ENCODE assay signal across 15 cellular contexts in genomic region chr2:224843141-224843540, GRCh38.
A peak's percentile ranks its signal among the peaks of the same experiment; 100 is the strongest.
DNase-seq lines count a peak whose midpoint lies in the region; ATAC-seq and TF ChIP-seq lines count a peak whose summit lies in the region.
"Had no signal": no experiment of that assay in that cellular context is flagged by ENCODE, and none has a peak within 500 bp of the region (broad histone marks: within the 10 kb centered on the region; RNA-seq: fewer than 3 reads in every experiment).

No MANE protein-coding gene starts in this region.

- H3K4me3 Mint-ChIP-seq in CD4-positive, alpha-beta memory T cell: peak overlapping the region in 1 of 8 donors; percentile 49
- H3K4me3 Mint-ChIP-seq in activated CD8-positive, alpha-beta T cell treated with anti-CD3 and anti-CD28 coated beads, Interleukin-2, amount 10 ng/mL, durations not matched to agents 7 days and 5 days: no peak overlapping the region
- H3K4me3 Mint-ChIP-seq: immature natural killer cell had no signal

- H3K27me3 ChIP-seq in CD4-positive, alpha-beta memory T cell (ENCODE audit: insufficient read depth, low read length): no peaks in the 10 kb centered on the region
- H3K27me3 ChIP-seq in foreskin keratinocyte: no peaks in the 10 kb centered on the region
- no peaks in the 10 kb centered on the region for H3K27me3 ChIP-seq in WERI-Rb-1 (ENCODE audit: insufficient read depth, low read depth, severe bottlenecking)
- H3K27me3 ChIP-seq: BLaER1 treated with 17β-estradiol and CSF1 and Interleukin-3, amounts not matched to agents 10 nM and 100 nM; testis had no signal

- no peaks in the 10 kb centered on the region for H3K4me1 ChIP-seq in CD4-positive, alpha-beta memory T cell (ENCODE audit: insufficient read depth, low read length)
- H3K4me1 ChIP-seq in foreskin keratinocyte: peaks cover 3% of the 10 kb centered on the region
- H3K4me1 ChIP-seq: BLaER1 treated with 17β-estradiol and CSF1 and Interleukin-3, amounts not matched to agents 10 nM and 100 nM; testis had no signal

- no peak overlapping the region for H3K27ac ChIP-seq in CD4-positive, alpha-beta memory T cell (ENCODE audit: low read depth, low read length)
- H3K27ac ChIP-seq in foreskin keratinocyte: no peak overlapping the region
- no peak overlapping the region for H3K27ac ChIP-seq in WERI-Rb-1
- H3K27ac ChIP-seq: BLaER1 treated with 17β-estradiol and CSF1 and Interleukin-3, amounts not matched to agents 10 nM and 100 nM; epithelial cell of prostate; SK-N-MC; testis had no signal

- peaks cover 83 to 88% of the 10 kb centered on the region in 2 donors for H3K36me3 Mint-ChIP-seq in CD4-positive, alpha-beta memory T cell
- H3K36me3 Mint-ChIP-seq in activated CD8-positive, alpha-beta T cell treated with anti-CD3 and anti-CD28 coated beads, Interleukin-2, amount 10 ng/mL, durations not matched to agents 7 days and 5 days (ENCODE audit: low read depth): peaks cover 89% of the 10 kb centered on the region

- intact Hi-C loops in CD4-positive, alpha-beta memory T cell (cut with micrococcal nuclease): loop anchor here (2.0 kb wide), 1 partner anchor 26 kb away; no protein-coding TSS in a partner anchor

- H3K9me3 Mint-ChIP-seq in CD4-positive, alpha-beta memory T cell: peaks cover 0 to 6% (median 0%) of the 10 kb centered on the region in 8 donors
- H3K9me3 Mint-ChIP-seq in activated CD8-positive, alpha-beta T cell treated with anti-CD3 and anti-CD28 coated beads, Interleukin-2, amount 10 ng/mL, durations not matched to agents 7 days and 5 days (ENCODE audit: insufficient read depth): no peaks in the 10 kb centered on the region

- peaks cover 0 to 2% (median 0%) of the 10 kb centered on the region in 4 donors for H3K4me1 Mint-ChIP-seq in CD4-positive, alpha-beta memory T cell
- peaks cover 4% of the 10 kb centered on the region for H3K4me1 Mint-ChIP-seq in activated CD8-positive, alpha-beta T cell treated with anti-CD3 and anti-CD28 coated beads, Interleukin-2, amount 10 ng/mL, durations not matched to agents 7 days and 5 days (ENCODE audit: low read depth)
- H3K4me1 Mint-ChIP-seq: immature natural killer cell had no signal

- POLR2A ChIA-PET in CD4-positive, alpha-beta memory T cell (lab: Charles Lee; ENCODE audit: partially characterized antibody): interaction anchor here (1.3 kb wide), 1 partner anchor 199 kb away, joined by 3 read pairs; the partner anchor contains the start of gene DOCK10
- POLR2A ChIA-PET in activated CD8-positive, alpha-beta T cell treated with anti-CD3 and anti-CD28 coated beads, Interleukin-2, amount 10 ng/mL, durations not matched to agents 7 days and 5 days (lab: Charles Lee): no interaction called here

- H3K27ac Mint-ChIP-seq in CD4-positive, alpha-beta memory T cell: peak overlapping the region in 5 of 7 donors; percentile 1 to 83 (median 14)
- peak overlapping the region; percentile 26 for H3K27ac Mint-ChIP-seq in activated CD8-positive, alpha-beta T cell treated with anti-CD3 and anti-CD28 coated beads, Interleukin-2, amount 10 ng/mL, durations not matched to agents 7 days and 5 days

- DNase-seq in AG08396 (ENCODE audit: low spot score) (peak; percentile 27), foreskin keratinocyte (peak in 1 of 2 donors; percentile 65), NCI-H2196 (lab: John Stamatoyannopoulos, UW; ENCODE audit: unreplicated experiment) (no peak), WERI-Rb-1 (no peak)
- no peak for DNase-seq in CD4-positive, alpha-beta memory T cell
- no peak for DNase-seq in activated CD8-positive, alpha-beta T cell treated with anti-CD3 and anti-CD28 coated beads, Interleukin-2, amount 10 ng/mL, durations not matched to agents 7 days and 5 days
- DNase-seq: activated CD8-positive, alpha-beta memory T cell treated with anti-CD3 and anti-CD28 coated beads for 24 hours; immature natural killer cell; NCI-H187 treated with DMSO at 0.1 percent for 48 hours; NCI-H526; testis had no signal

- H3K27me3 Mint-ChIP-seq in CD4-positive, alpha-beta memory T cell: no peaks in the 10 kb centered on the region
- H3K27me3 Mint-ChIP-seq in activated CD8-positive, alpha-beta T cell treated with anti-CD3 and anti-CD28 coated beads, Interleukin-2, amount 10 ng/mL, durations not matched to agents 7 days and 5 days (ENCODE audit: low read depth): no peaks in the 10 kb centered on the region

- H3K36me3 ChIP-seq in CD4-positive, alpha-beta memory T cell (ENCODE audit: insufficient read depth, low read length): peaks cover 85% of the 10 kb centered on the region
- H3K36me3 ChIP-seq in WERI-Rb-1: no peaks in the 10 kb centered on the region

- no peaks in the 10 kb centered on the region for H3K9me3 ChIP-seq in CD4-positive, alpha-beta memory T cell (ENCODE audit: control insufficient read depth in 1 of 2, low read length in 2 of 2)
- no peaks in the 10 kb centered on the region for H3K9me3 ChIP-seq in WERI-Rb-1 (ENCODE audit: severe bottlenecking)
- H3K9me3 ChIP-seq: testis had no signal

- no peak for ATAC-seq in activated CD8-positive, alpha-beta T cell treated with anti-CD3 and anti-CD28 coated beads, Interleukin-2, amount 10 ng/mL, durations not matched to agents 7 days and 5 days
- ATAC-seq in foreskin keratinocyte (peak; percentile 75), GM21423 (IDR thresholded peaks at IDR 0.05; ENCODE audit: unreplicated experiment) (no peak)

- CTCF ChIA-PET in CD4-positive, alpha-beta memory T cell (lab: Charles Lee; ENCODE audit: partially characterized antibody): no interaction called here
- CTCF ChIA-PET in activated CD8-positive, alpha-beta T cell treated with anti-CD3 and anti-CD28 coated beads, Interleukin-2, amount 10 ng/mL, durations not matched to agents 7 days and 5 days (lab: Charles Lee): no interaction called here

- TF ChIP-seq CTCF in foreskin keratinocyte (conservative IDR thresholded peaks at IDR 0.05): no peak
- no peak for TF ChIP-seq CTCF in WERI-Rb-1 (IDR thresholded peaks at IDR 0.05; ENCODE audit: low read depth, low read length)

- no peak overlapping the region for H3K4me3 ChIP-seq in CD4-positive, alpha-beta memory T cell (ENCODE audit: low read length in 2 of 2)
- no peak overlapping the region for H3K4me3 ChIP-seq in WERI-Rb-1 (ENCODE audit: low read depth, low read length)
- H3K4me3 ChIP-seq: BLaER1 treated with 17β-estradiol and CSF1 and Interleukin-3, amounts not matched to agents 10 nM and 100 nM; SK-N-MC; testis had no signal
